ENCODE assay signal across 20 cellular contexts in the genomic region with DNA sequence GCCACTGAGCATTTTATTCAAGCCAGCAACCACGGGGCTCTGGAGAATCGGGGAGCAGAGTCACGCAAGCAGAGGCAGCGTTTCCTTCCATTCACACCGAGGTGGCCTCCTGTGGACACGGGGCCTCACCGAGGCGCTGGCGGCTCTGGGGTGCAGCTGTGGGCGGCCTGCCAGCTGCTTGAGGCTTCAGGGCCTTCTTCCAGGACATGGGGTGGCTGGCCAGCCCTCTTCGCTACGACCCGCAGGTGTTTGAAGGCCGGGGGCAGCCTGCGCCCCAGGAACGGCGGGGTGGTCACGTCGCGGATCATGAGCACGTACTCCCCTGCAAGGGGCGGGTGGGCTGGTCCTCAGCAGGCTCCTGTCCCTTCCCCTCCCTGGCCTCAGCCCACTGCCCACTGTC.
DNase-seq lines count a peak whose midpoint lies in the region; ATAC-seq and TF ChIP-seq lines count a peak whose summit lies in the region.
"Had no signal": no experiment of that assay in that cellular context is flagged by ENCODE, and none has a peak within 500 bp of the region (broad histone marks: within the 10 kb centered on the region; RNA-seq: fewer than 3 reads in every experiment).

No MANE protein-coding gene starts in this region.

- H3K4me3 ChIP-seq in stomach smooth muscle (ENCODE audit: low read length in 2 of 2): peak overlapping the region in 1 of 2 donors; percentile 47

- H2BK5ac ChIP-seq in H9 (ENCODE audit: insufficient read length, low read length): no peak overlapping the region

- H3K27me3 Mint-ChIP-seq in H9 (ENCODE audit: low read depth) (peaks cover 6% of the 10 kb centered on the region), mesothelial cell of epicardium (ENCODE audit: low read depth) (peaks cover 6% of the 10 kb centered on the region)
- peaks cover 2% of the 10 kb centered on the region for H3K27me3 Mint-ChIP-seq in activated T-helper 1 cell treated with anti-CD3 and anti-CD28 coated beads, Interleukin-12 subunit alpha, Interleukin-12 subunit beta, Interleukin-2, Interleukin-4 antibody, amounts not matched to agents 30 ng/mL and 10 ng/mL and 1 ng/mL, durations not matched to agents 14 hours and 24 hours and 36 hours (ENCODE audit: insufficient read depth)

- H3K23me2 ChIP-seq in H9 (ENCODE audit: insufficient read length, low read depth, low read length, poor library complexity, severe bottlenecking): no peaks in the 10 kb centered on the region

- intact Hi-C loops in activated T-helper 1 cell treated with anti-CD3 and anti-CD28 coated beads, Interleukin-12 subunit alpha, Interleukin-12 subunit beta, Interleukin-2, Interleukin-4 antibody, amounts not matched to agents 30 ng/mL and 10 ng/mL and 1 ng/mL, durations not matched to agents 14 hours and 24 hours and 36 hours (cut with micrococcal nuclease): no loop called here

- H3K4me1 Mint-ChIP-seq in H9 (peaks cover 3 to 12% of the 10 kb centered on the region in 2 experiments), mesothelial cell of epicardium (peaks cover 46% of the 10 kb centered on the region)
- no peaks in the 10 kb centered on the region for H3K4me1 Mint-ChIP-seq in activated T-helper 1 cell treated with anti-CD3 and anti-CD28 coated beads, Interleukin-12 subunit alpha, Interleukin-12 subunit beta, Interleukin-2, Interleukin-4 antibody, amounts not matched to agents 30 ng/mL and 10 ng/mL and 1 ng/mL, durations not matched to agents 14 hours and 24 hours and 36 hours (ENCODE audit: low read depth)

- no peaks in the 10 kb centered on the region for H3K79me1 ChIP-seq in H9 (ENCODE audit: insufficient read depth, low read depth, low read length, poor library complexity, severe bottlenecking)

- no peaks in the 10 kb centered on the region for H3K9me3 ChIP-seq in H9 (ENCODE audit: control insufficient read depth, low read depth, low read length)
- H3K9me3 ChIP-seq in stomach smooth muscle (ENCODE audit: control insufficient read depth in 2 of 2, low read length in 2 of 2): no peaks in the 10 kb centered on the region

- H3K9ac ChIP-seq in H9 (ENCODE audit: extremely low read depth, insufficient read length, low read length) (no peak overlapping the region), stomach smooth muscle (ENCODE audit: low read length in 2 of 2) (peak overlapping the region; percentile 51 to 70)

- no peaks in the 10 kb centered on the region for H3K27me3 ChIP-seq in H9 (ENCODE audit: insufficient read depth, low read length)
- H3K27me3 ChIP-seq in stomach smooth muscle (ENCODE audit: control insufficient read depth in 1 of 2, insufficient read depth in 2 of 2, low read length in 2 of 2): no peaks in the 10 kb centered on the region

- H3K36me3 Mint-ChIP-seq in H9 (ENCODE audit: insufficient read depth in 1 of 3, low read depth in 3 of 3) (no peaks in the 10 kb centered on the region; a peak in 1 of 7 replicates), mesothelial cell of epicardium (no peaks in the 10 kb centered on the region)
- peaks cover 2% of the 10 kb centered on the region for H3K36me3 Mint-ChIP-seq in activated T-helper 1 cell treated with anti-CD3 and anti-CD28 coated beads, Interleukin-12 subunit alpha, Interleukin-12 subunit beta, Interleukin-2, Interleukin-4 antibody, amounts not matched to agents 30 ng/mL and 10 ng/mL and 1 ng/mL, durations not matched to agents 14 hours and 24 hours and 36 hours (ENCODE audit: low read depth)
- H3K36me3 Mint-ChIP-seq: activated naive CD8-positive, alpha-beta T cell treated with anti-CD3 and anti-CD28 coated beads, Interleukin-2, amount 10 ng/mL, durations not matched to agents 7 days and 5 days; naive thymus-derived CD8-positive, alpha-beta T cell had no signal

- peak overlapping the region; percentile 96 for H4K91ac ChIP-seq in H9 (ENCODE audit: insufficient read length, low read depth, low read length)

- no peak overlapping the region for H3K23ac ChIP-seq in H9 (ENCODE audit: insufficient read length, low read depth, low read length)

- H4K8ac ChIP-seq in H9 (replicated peaks; ENCODE audit: insufficient read length, low read depth, low read length): no peak overlapping the region

- no peaks in the 10 kb centered on the region for H4K20me1 ChIP-seq in H9 (ENCODE audit: control insufficient read depth, insufficient read depth, insufficient read length)

- no peaks in the 10 kb centered on the region for H3K79me2 ChIP-seq in H9 (ENCODE audit: insufficient read depth, low read length)

- H3K9me3 Mint-ChIP-seq in H9 (0 out of 5 replicates have a peak, but pooled peaks cover 0 to 2% of the 10 kb centered on the region in 2 experiments), mesothelial cell of epicardium (no peaks in the 10 kb centered on the region)
- peaks cover 4% of the 10 kb centered on the region for H3K9me3 Mint-ChIP-seq in activated T-helper 1 cell treated with anti-CD3 and anti-CD28 coated beads, Interleukin-12 subunit alpha, Interleukin-12 subunit beta, Interleukin-2, Interleukin-4 antibody, amounts not matched to agents 30 ng/mL and 10 ng/mL and 1 ng/mL, durations not matched to agents 14 hours and 24 hours and 36 hours
- H3K9me3 Mint-ChIP-seq: naive thymus-derived CD8-positive, alpha-beta T cell had no signal

- no peaks in the 10 kb centered on the region for H3K36me3 ChIP-seq in stomach smooth muscle (ENCODE audit: control insufficient read depth in 2 of 2, insufficient read depth in 2 of 2, low read length in 2 of 2)

- H3K4me2 ChIP-seq in H9 (ENCODE audit: insufficient read depth, insufficient read length, low read length): no peak overlapping the region

- DNase-seq in H9: no peak
- DNase-seq in caudate nucleus (lab: John Stamatoyannopoulos, UW): no peak
- DNase-seq in mesothelial cell of epicardium (ENCODE audit: low spot score in 2 of 2, unreplicated experiment in 2 of 2): no peak
- DNase-seq in activated naive CD4-positive, alpha-beta T cell (lab: John Stamatoyannopoulos, UW): no peak
- DNase-seq in activated CD4-positive, alpha-beta T cell treated with anti-CD3 and anti-CD28 coated beads for 1 hour: no peak
- DNase-seq in activated T-helper 1 cell treated with anti-CD3 and anti-CD28 coated beads, Interleukin-12 subunit alpha, Interleukin-12 subunit beta, Interleukin-2, Interleukin-4 antibody, amounts not matched to agents 30 ng/mL and 10 ng/mL and 1 ng/mL, durations not matched to agents 14 hours and 24 hours and 36 hours (ENCODE audit: low spot score): no peak
- DNase-seq: activated CD4-positive, alpha-beta T cell treated with anti-CD3 and anti-CD28 coated beads for 48 hours; activated naive CD8-positive, alpha-beta T cell treated with anti-CD3 and anti-CD28 coated beads, Interleukin-2, amount 10 ng/mL, durations not matched to agents 7 days and 5 days; activated T-cell treated with anti-CD3 and anti-CD28 coated beads, Interleukin-2, amount 50 U/mL, for 1 hour; Calu3; cortex of kidney; erythroblast; GDM1; KG1; NCI-H1105 treated with DMSO at 0.1 percent for 48 hours; SHP77 treated with DMSO at 0.1 percent for 48 hours; T-helper 9 cell had no signal

- peak overlapping the region; percentile 90; the same call in 1 of the 2 replicates for H3K4ac ChIP-seq in H9 (ENCODE audit: low read depth, low read length)

- H3K4me1 ChIP-seq in H9 (ENCODE audit: insufficient read depth, low read length) (no peaks in the 10 kb centered on the region; the same call in 1 of the 2 replicates), stomach smooth muscle (ENCODE audit: control insufficient read depth, insufficient read depth, low read length) (peaks cover 66% of the 10 kb centered on the region)

- WGBS in H9 (ENCODE audit: extremely low coverage, insufficient read length, low lambda C conversion rate): no CpG with 5 or more reads among the region's 22 CpGs

- peak overlapping the region; percentile 58 for H3K14ac ChIP-seq in H9 (ENCODE audit: insufficient read depth, low read length)

- no peak overlapping the region for H3K4me3 Mint-ChIP-seq in H9
- peak overlapping the region; percentile 36 for H3K4me3 Mint-ChIP-seq in mesothelial cell of epicardium
- no peak overlapping the region for H3K4me3 Mint-ChIP-seq in activated T-helper 1 cell treated with anti-CD3 and anti-CD28 coated beads, Interleukin-12 subunit alpha, Interleukin-12 subunit beta, Interleukin-2, Interleukin-4 antibody, amounts not matched to agents 30 ng/mL and 10 ng/mL and 1 ng/mL, durations not matched to agents 14 hours and 24 hours and 36 hours
- H3K4me3 Mint-ChIP-seq: activated naive CD8-positive, alpha-beta T cell treated with anti-CD3 and anti-CD28 coated beads, Interleukin-2, amount 10 ng/mL, durations not matched to agents 7 days and 5 days; naive thymus-derived CD8-positive, alpha-beta T cell had no signal

- H3T11ph ChIP-seq in H9 (ENCODE audit: low read length): no peak overlapping the region

- H3K27ac ChIP-seq in H9 (ENCODE audit: insufficient read length, low read depth, low read length) (no peak overlapping the region), caudate nucleus (ENCODE audit: low read depth, low read length) (peak overlapping the region; percentile 26), stomach smooth muscle (ENCODE audit: low read length) (peak overlapping the region; percentile 86)

- TF ChIP-seq CTCF in H9 (conservative IDR thresholded peaks at IDR 0.05): no peak
- no peak for TF ChIP-seq CTCF in mesothelial cell of epicardium (IDR thresholded peaks at IDR 0.05; ENCODE audit: unreplicated experiment)

- peak overlapping the region; percentile 80 for H3K18ac ChIP-seq in H9 (ENCODE audit: insufficient read length, low read depth, low read length)

- H4K5ac ChIP-seq in H9 (ENCODE audit: insufficient read length, low read depth, low read length): no peak overlapping the region

- H2AFZ ChIP-seq in H9 (ENCODE audit: low read length): no peak overlapping the region

- peak overlapping the region; percentile 96 for H2BK12ac ChIP-seq in H9 (ENCODE audit: insufficient read length, low read depth, low read length)

- H2BK20ac ChIP-seq in H9 (ENCODE audit: low read depth, low read length, poor library complexity, severe bottlenecking): no peak overlapping the region

- no peak overlapping the region; a peak in 1 of 7 replicates for H3K27ac Mint-ChIP-seq in H9
- H3K27ac Mint-ChIP-seq in mesothelial cell of epicardium: peak overlapping the region; percentile 99
- H3K27ac Mint-ChIP-seq in activated T-helper 1 cell treated with anti-CD3 and anti-CD28 coated beads, Interleukin-12 subunit alpha, Interleukin-12 subunit beta, Interleukin-2, Interleukin-4 antibody, amounts not matched to agents 30 ng/mL and 10 ng/mL and 1 ng/mL, durations not matched to agents 14 hours and 24 hours and 36 hours: no peak overlapping the region
- H3K27ac Mint-ChIP-seq: activated naive CD8-positive, alpha-beta T cell treated with anti-CD3 and anti-CD28 coated beads, Interleukin-2, amount 10 ng/mL, durations not matched to agents 7 days and 5 days had no signal

- no peak overlapping the region for H2BK120ac ChIP-seq in H9 (ENCODE audit: low read depth, low read length, poor library complexity, severe bottlenecking)

- H2BK15ac ChIP-seq in H9 (ENCODE audit: low read depth, low read length): no peak overlapping the region; the same call in 1 of the 2 replicates

- H3K56ac ChIP-seq in H9 (ENCODE audit: insufficient read length, low read depth, low read length): no peak overlapping the region

- no peak overlapping the region for H2AK5ac ChIP-seq in H9 (ENCODE audit: insufficient read length, low read length)

- ATAC-seq in HG03520 (IDR thresholded peaks at IDR 0.05; ENCODE audit: unreplicated experiment): no peak
